Comparison of ENCODE assay signal across 8 cellular contexts in the genomic region with DNA sequence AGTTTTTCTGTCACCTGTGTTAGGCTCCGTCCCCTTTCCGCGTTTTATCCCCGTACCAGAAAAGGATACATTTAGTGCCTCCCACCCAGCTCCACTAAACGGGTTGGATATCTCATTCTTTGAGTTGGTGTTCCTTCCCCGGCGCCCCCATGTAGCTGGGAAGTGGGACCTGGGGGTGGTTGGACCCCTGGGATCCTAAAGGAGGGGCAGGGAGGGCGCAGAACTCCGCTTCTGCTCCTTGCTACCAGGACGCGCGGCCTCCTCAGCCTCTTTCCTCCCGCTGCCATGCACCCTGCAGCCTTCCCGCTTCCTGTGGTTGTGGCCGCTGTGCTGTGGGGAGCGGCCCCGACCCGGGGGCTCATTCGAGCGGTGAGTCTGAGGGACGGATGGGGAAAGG. TPM values are rescaled to one million over a fixed set of nuclear protein-coding genes. Genes with fewer than 3 reads are reported as not detected.
DNase-seq lines count a peak whose midpoint lies in the region; ATAC-seq and TF ChIP-seq lines count a peak whose summit lies in the region.

No MANE protein-coding gene starts in this region.

- peaks cover 68% of the 10 kb centered on the region for H3K4me1 Mint-ChIP-seq in CD14-positive monocyte

- H3K4me1 ChIP-seq in OCI-LY3 (ENCODE audit: low read length): peaks cover 34% of the 10 kb centered on the region
- H3K4me1 ChIP-seq in ascending aorta: peaks cover 14 to 38% of the 10 kb centered on the region in 2 donors
- H3K4me1 ChIP-seq in suprapubic skin: peaks cover 63% of the 10 kb centered on the region

- no peak for TF ChIP-seq EP300 in suprapubic skin (IDR thresholded peaks at IDR 0.05)

- H3K27ac Mint-ChIP-seq in CD14-positive monocyte: peak overlapping the region; percentile 95 to 98 (median 97)

- H3K36me3 ChIP-seq in OCI-LY3 (replicated peaks; ENCODE audit: low read depth, low read length) (peaks cover 42% of the 10 kb centered on the region), ascending aorta (peaks cover 42 to 56% of the 10 kb centered on the region in 2 donors), suprapubic skin (peaks cover 54% of the 10 kb centered on the region)

- peak; percentile 45 for DNase-seq in CD14-positive monocyte (ENCODE audit: low spot score)
- DNase-seq in ascending aorta (ENCODE audit: low spot score in 2 of 2): no peak
- DNase-seq in left colon: peak in 1 of 2 donors; percentile 58
- DNase-seq in suprapubic skin (ENCODE audit: low spot score in 2 of 2): no peak
- no peak for DNase-seq in GM10266 (ENCODE audit: extremely low spot score)

- H3K36me3 Mint-ChIP-seq in CD14-positive monocyte: peaks cover 60 to 65% of the 10 kb centered on the region in 2 donors

- H4K20me1 ChIP-seq in OCI-LY3 (ENCODE audit: insufficient read depth, low read length): peaks cover 18% of the 10 kb centered on the region

- TF ChIP-seq CTCF in CD14-positive monocyte (IDR thresholded peaks at IDR 0.05): no peak
- TF ChIP-seq CTCF in OCI-LY3 (IDR thresholded peaks at IDR 0.05; ENCODE audit: low read depth, low read length): no peak
- TF ChIP-seq CTCF in ascending aorta (IDR thresholded peaks at IDR 0.05): no peak
- TF ChIP-seq CTCF in suprapubic skin (IDR thresholded peaks at IDR 0.05): no peak
- no peak for TF ChIP-seq CTCF in GM10266 (IDR thresholded peaks at IDR 0.05; ENCODE audit: control insufficient read depth, insufficient read depth, low read depth, missing control alignments)

- H2AFZ ChIP-seq in OCI-LY3 (ENCODE audit: low read depth, low read length): 0 out of 2 replicates have a peak overlapping the region, but pooled peaks have one; percentile 18

- H3K27me3 ChIP-seq in OCI-LY3 (ENCODE audit: low read depth, low read length) (no peaks in the 10 kb centered on the region), ascending aorta (no peaks in the 10 kb centered on the region), suprapubic skin (no peaks in the 10 kb centered on the region)

- H3K9ac ChIP-seq in OCI-LY3 (ENCODE audit: low read length): peak overlapping the region; percentile 97

- H3K27ac ChIP-seq in OCI-LY3 (ENCODE audit: low read length): peak overlapping the region; percentile 90
- peak overlapping the region; percentile 88 to 92 for H3K27ac ChIP-seq in ascending aorta
- H3K27ac ChIP-seq in suprapubic skin: peak overlapping the region; percentile 96

- TF ChIP-seq POLR2A in suprapubic skin (IDR thresholded peaks at IDR 0.05): no peak

- no peaks in the 10 kb centered on the region for H3K9me3 Mint-ChIP-seq in CD14-positive monocyte

- peaks cover 0 to 4% (median 0%) of the 10 kb centered on the region in 3 donors for H3K27me3 Mint-ChIP-seq in CD14-positive monocyte (ENCODE audit: low read depth in 3 of 3)

- WGBS in suprapubic skin: 0% methylated on average over 21 of the region's 21 CpGs

- peak overlapping the region; percentile 90 to 96 for H3K4me3 Mint-ChIP-seq in CD14-positive monocyte

- peak overlapping the region; percentile 96 for H3K4me2 ChIP-seq in OCI-LY3 (ENCODE audit: low read length)

- ATAC-seq in left colon: peak; percentile 5
- ATAC-seq in GM18907 (IDR thresholded peaks at IDR 0.05; ENCODE audit: unreplicated experiment): no peak
- no peak for ATAC-seq in GM21447 (IDR thresholded peaks at IDR 0.05; ENCODE audit: unreplicated experiment)

- intact Hi-C loops in CD14-positive monocyte (cut with micrococcal nuclease) (loop anchor here in 1 of 2 donors (2.0 kb wide), 1 partner anchor 26 kb away; a partner anchor contains a TSS), ascending aorta (cut with DNase I) (loop anchor here (1.0 to 5.0 kb wide), 3 partner anchors 8 to 47 kb away; a partner anchor contains a TSS), left colon (cut with DNase I, micrococcal nuclease) (no loop called here)

- H3K4me3 ChIP-seq in OCI-LY3 (ENCODE audit: low read length) (peak overlapping the region; percentile 98), ascending aorta (peak overlapping the region; percentile 79 to 82), suprapubic skin (peak overlapping the region; percentile 68)

- H3K79me2 ChIP-seq in OCI-LY3 (ENCODE audit: low read length): peaks cover 70% of the 10 kb centered on the region

- H3K9me3 ChIP-seq in OCI-LY3 (ENCODE audit: insufficient read depth, low read length) (no peaks in the 10 kb centered on the region), ascending aorta (no peaks in the 10 kb centered on the region), suprapubic skin (no peaks in the 10 kb centered on the region)

RNA-seq across cellular contexts. Expression of a gene that starts 0.6 kb away (rescaled TPM):
- polyA plus RNA-seq in CD14-positive monocyte: 10 to 100 TPM; 17.2 to 20.6 TPM
- 164 TPM for total RNA-seq in ascending aorta
- 100 to 1,000 TPM in 1 of 2 donors, 10 to 100 TPM in 1; 96.5 to 105 TPM for total RNA-seq in left colon
- total RNA-seq in suprapubic skin: 100 to 1,000 TPM in 2 of 4 donors, 10 to 100 TPM in 2; 74.1 to 118 (median 99.4) TPM

RNA-seq across cellular contexts. Expression of a gene that starts 0.8 kb away (rescaled TPM):
- polyA plus RNA-seq in CD14-positive monocyte: 100 to 1,000 TPM; 111 to 138 TPM
- total RNA-seq in ascending aorta: 56.2 TPM
- total RNA-seq in left colon: 10 to 100 TPM; 77.5 to 90.0 TPM
- total RNA-seq in suprapubic skin: 10 to 100 TPM; 35.7 to 74.3 (median 41.6) TPM

RNA-seq across cellular contexts. Expression of a gene that starts 7.7 kb away (rescaled TPM):
- polyA plus RNA-seq in CD14-positive monocyte: 1,000 to 10,000 TPM; 1,582 to 1,613 TPM
- total RNA-seq in ascending aorta: 1,046 TPM
- 100 to 1,000 TPM; 720 to 812 TPM for total RNA-seq in left colon
- total RNA-seq in suprapubic skin: 100 to 1,000 TPM; 392 to 756 (median 686) TPM

RNA-seq across cellular contexts. Expression of a gene that starts 8.5 kb away (rescaled TPM):
- under 1 TPM; 0.24 to 0.29 TPM for polyA plus RNA-seq in CD14-positive monocyte
- not detected for total RNA-seq in ascending aorta
- not detected for total RNA-seq in left colon
- total RNA-seq in suprapubic skin: not detected

RNA-seq across cellular contexts. Expression of a gene that starts 10.3 kb away (rescaled TPM):
- under 1 TPM; 0.36 to 0.60 TPM for polyA plus RNA-seq in CD14-positive monocyte
- total RNA-seq in ascending aorta (not detected), left colon (1 to 10 TPM; 7.3 to 8.9 TPM), suprapubic skin (1 to 10 TPM; 2.0 to 4.2 (median 3.2) TPM)
